ENCODE assay signal across 1 cellular context in the genomic region with DNA sequence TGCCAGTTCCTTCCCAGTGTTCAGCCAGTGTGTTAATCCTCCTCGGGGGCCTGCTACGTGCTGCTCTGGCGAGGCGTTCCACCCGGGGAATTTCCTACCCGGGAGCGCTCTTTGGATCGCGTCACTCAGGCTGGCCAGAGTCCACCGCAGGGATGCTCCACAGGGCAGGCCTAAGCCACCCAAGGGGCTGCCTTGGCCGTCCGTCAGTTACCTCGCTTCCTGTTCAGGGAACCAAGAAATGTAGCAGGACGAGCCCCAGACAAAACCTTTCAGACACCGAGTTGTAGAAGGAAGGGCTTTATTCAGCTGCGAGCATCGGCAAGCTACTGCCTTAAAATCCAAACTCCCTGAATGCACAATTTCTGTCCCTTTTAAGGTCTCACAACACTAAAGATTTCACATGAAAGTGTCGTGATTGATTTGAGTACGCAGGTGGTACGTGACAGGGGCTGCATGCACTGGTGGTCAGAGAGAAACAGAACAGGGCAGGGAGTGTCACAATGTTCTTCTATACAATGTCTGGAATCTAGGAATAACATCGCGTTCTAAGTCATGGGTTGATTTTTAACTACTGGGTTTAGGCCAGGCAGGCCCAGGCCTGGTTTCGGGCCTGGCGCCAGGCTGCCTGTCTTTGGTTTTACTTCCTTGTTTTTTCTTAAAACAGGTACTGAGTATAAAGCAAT.
TF ChIP-seq lines count a peak whose summit lies in the region.

No MANE protein-coding gene starts in this region.

TF ChIP-seq in HepG2, 621 proteins besides CTCF, POLR2A, EP300 and RAD21 (continued from another document and continues in another):
- TF ChIP-seq, protein P1, sequence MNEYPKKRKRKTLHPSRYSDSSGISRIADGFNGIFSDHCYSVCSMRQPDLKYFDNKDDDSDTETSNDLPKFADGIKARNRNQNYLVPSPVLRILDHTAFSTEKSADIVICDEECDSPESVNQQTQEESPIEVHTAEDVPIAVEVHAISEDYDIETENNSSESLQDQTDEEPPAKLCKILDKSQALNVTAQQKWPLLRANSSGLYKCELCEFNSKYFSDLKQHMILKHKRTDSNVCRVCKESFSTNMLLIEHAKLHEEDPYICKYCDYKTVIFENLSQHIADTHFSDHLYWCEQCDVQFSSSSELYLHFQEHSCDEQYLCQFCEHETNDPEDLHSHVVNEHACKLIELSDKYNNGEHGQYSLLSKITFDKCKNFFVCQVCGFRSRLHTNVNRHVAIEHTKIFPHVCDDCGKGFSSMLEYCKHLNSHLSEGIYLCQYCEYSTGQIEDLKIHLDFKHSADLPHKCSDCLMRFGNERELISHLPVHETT (CRISPR knock-in tag; conservative IDR thresholded peaks at IDR 0.05) = no peak
- TF ChIP-seq TBX2 (CRISPR knock-in tag; IDR thresholded peaks at IDR 0.05; ENCODE audit: borderline replicate concordance) (peak; percentile 26), ZNF552 (CRISPR knock-in tag; IDR thresholded peaks at IDR 0.05; ENCODE audit: borderline replicate concordance) (no peak), ZBTB42 (CRISPR knock-in tag; IDR thresholded peaks at IDR 0.05) (no peak; the same call in 1 of the 2 replicates), RBM22 (optimal IDR thresholded peaks at IDR 0.05; ENCODE audit: low read length) (no peak), ZNF331 (CRISPR knock-in tag; IDR thresholded peaks at IDR 0.05) (peak; percentile 51; the same call in 1 of the 2 replicates), KDM5A (IDR thresholded peaks at IDR 0.05; ENCODE audit: borderline replicate concordance, low read length) (no peak), PTBP1 (IDR thresholded peaks at IDR 0.05; ENCODE audit: low read depth, low read length, poor library complexity, severe bottlenecking) (no peak), MYNN (CRISPR knock-in tag; IDR thresholded peaks at IDR 0.05; ENCODE audit: low read depth) (no peak), HOXA9 (CRISPR knock-in tag; IDR thresholded peaks at IDR 0.05; ENCODE audit: borderline replicate concordance) (no peak), ATF7 (IDR thresholded peaks at IDR 0.05) (no peak), ATF7 (CRISPR knock-in tag; IDR thresholded peaks at IDR 0.05) (no peak), MED1 (CRISPR knock-in tag; IDR thresholded peaks at IDR 0.05) (peak; percentile 70; the same call in 1 of the 2 replicates), ZNF850 (CRISPR knock-in tag; conservative IDR thresholded peaks at IDR 0.05) (no peak; the same call in 1 of the 2 replicates), FOXA1 (IDR thresholded peaks at IDR 0.05) (no peak), FOXA1 (CRISPR knock-in tag; IDR thresholded peaks at IDR 0.05) (no peak), NAIF1 (CRISPR knock-in tag; IDR thresholded peaks at IDR 0.05; ENCODE audit: borderline replicate concordance) (0 out of 2 replicates have a peak, but pooled peaks have one; percentile 61), HDAC1 (CRISPR knock-in tag; IDR thresholded peaks at IDR 0.05) (peak; percentile 94), TOE1 (CRISPR knock-in tag; IDR thresholded peaks at IDR 0.05) (no peak), RORA (CRISPR knock-in tag; IDR thresholded peaks at IDR 0.05) (no peak), NCOA5 (CRISPR knock-in tag; IDR thresholded peaks at IDR 0.05) (no peak), SETDB1 (CRISPR knock-in tag; IDR thresholded peaks at IDR 0.05; ENCODE audit: borderline replicate concordance) (no peak), SATB2 (CRISPR knock-in tag; IDR thresholded peaks at IDR 0.05) (no peak), RARA (CRISPR knock-in tag; IDR thresholded peaks at IDR 0.05) (peak; percentile 35; the same call in 1 of the 2 replicates), TBX3 (IDR thresholded peaks at IDR 0.05; ENCODE audit: borderline replicate concordance) (peak; percentile 23; the same call in 1 of the 2 replicates), CCDC6 (CRISPR knock-in tag; IDR thresholded peaks at IDR 0.05) (0 out of 2 replicates have a peak, but pooled peaks have one; percentile 57), ESRRA (CRISPR knock-in tag; IDR thresholded peaks at IDR 0.05; ENCODE audit: low read depth) (no peak; the same call in none of the 2 replicates)
- TF ChIP-seq, protein P2, sequence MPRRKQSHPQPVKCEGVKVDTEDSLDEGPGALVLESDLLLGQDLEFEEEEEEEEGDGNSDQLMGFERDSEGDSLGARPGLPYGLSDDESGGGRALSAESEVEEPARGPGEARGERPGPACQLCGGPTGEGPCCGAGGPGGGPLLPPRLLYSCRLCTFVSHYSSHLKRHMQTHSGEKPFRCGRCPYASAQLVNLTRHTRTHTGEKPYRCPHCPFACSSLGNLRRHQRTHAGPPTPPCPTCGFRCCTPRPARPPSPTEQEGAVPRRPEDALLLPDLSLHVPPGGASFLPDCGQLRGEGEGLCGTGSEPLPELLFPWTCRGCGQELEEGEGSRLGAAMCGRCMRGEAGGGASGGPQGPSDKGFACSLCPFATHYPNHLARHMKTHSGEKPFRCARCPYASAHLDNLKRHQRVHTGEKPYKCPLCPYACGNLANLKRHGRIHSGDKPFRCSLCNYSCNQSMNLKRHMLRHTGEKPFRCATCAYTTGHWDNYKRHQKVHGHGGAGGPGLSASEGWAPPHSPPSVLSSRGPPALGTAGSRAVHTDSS (CRISPR knock-in tag; conservative IDR thresholded peaks at IDR 0.05) = no peak
- TF ChIP-seq, protein P3, sequence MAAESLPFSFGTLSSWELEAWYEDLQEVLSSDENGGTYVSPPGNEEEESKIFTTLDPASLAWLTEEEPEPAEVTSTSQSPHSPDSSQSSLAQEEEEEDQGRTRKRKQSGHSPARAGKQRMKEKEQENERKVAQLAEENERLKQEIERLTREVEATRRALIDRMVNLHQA (CRISPR knock-in tag; IDR thresholded peaks at IDR 0.05) = peak; percentile 82; the same call in 1 of the 2 replicates
- TF ChIP-seq, protein P4, sequence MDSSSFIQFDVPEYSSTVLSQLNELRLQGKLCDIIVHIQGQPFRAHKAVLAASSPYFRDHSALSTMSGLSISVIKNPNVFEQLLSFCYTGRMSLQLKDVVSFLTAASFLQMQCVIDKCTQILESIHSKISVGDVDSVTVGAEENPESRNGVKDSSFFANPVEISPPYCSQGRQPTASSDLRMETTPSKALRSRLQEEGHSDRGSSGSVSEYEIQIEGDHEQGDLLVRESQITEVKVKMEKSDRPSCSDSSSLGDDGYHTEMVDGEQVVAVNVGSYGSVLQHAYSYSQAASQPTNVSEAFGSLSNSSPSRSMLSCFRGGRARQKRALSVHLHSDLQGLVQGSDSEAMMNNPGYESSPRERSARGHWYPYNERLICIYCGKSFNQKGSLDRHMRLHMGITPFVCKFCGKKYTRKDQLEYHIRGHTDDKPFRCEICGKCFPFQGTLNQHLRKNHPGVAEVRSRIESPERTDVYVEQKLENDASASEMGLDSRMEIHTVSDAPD (CRISPR knock-in tag; IDR thresholded peaks at IDR 0.05) = 0 out of 2 replicates have a peak, but pooled peaks have one; percentile 73
- TF ChIP-seq, protein P5, sequence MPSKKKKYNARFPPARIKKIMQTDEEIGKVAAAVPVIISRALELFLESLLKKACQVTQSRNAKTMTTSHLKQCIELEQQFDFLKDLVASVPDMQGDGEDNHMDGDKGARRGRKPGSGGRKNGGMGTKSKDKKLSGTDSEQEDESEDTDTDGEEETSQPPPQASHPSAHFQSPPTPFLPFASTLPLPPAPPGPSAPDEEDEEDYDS (CRISPR knock-in tag; IDR thresholded peaks at IDR 0.05) = peak; percentile 78
- TF ChIP-seq, protein P6, sequence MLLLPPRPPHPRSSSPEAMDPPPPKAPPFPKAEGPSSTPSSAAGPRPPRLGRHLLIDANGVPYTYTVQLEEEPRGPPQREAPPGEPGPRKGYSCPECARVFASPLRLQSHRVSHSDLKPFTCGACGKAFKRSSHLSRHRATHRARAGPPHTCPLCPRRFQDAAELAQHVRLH (CRISPR knock-in tag; IDR thresholded peaks at IDR 0.05; ENCODE audit: borderline replicate concordance, low read depth) = peak; percentile 91; the same call in 1 of the 2 replicates
- TF ChIP-seq, protein P7, sequence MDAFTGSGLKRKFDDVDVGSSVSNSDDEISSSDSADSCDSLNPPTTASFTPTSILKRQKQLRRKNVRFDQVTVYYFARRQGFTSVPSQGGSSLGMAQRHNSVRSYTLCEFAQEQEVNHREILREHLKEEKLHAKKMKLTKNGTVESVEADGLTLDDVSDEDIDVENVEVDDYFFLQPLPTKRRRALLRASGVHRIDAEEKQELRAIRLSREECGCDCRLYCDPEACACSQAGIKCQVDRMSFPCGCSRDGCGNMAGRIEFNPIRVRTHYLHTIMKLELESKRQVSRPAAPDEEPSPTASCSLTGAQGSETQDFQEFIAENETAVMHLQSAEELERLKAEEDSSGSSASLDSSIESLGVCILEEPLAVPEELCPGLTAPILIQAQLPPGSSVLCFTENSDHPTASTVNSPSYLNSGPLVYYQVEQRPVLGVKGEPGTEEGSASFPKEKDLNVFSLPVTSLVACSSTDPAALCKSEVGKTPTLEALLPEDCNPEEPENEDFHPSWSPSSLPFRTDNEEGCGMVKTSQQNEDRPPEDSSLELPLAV (CRISPR knock-in tag; conservative IDR thresholded peaks at IDR 0.05; ENCODE audit: low read depth) = no peak
- TF ChIP-seq, protein P8, sequence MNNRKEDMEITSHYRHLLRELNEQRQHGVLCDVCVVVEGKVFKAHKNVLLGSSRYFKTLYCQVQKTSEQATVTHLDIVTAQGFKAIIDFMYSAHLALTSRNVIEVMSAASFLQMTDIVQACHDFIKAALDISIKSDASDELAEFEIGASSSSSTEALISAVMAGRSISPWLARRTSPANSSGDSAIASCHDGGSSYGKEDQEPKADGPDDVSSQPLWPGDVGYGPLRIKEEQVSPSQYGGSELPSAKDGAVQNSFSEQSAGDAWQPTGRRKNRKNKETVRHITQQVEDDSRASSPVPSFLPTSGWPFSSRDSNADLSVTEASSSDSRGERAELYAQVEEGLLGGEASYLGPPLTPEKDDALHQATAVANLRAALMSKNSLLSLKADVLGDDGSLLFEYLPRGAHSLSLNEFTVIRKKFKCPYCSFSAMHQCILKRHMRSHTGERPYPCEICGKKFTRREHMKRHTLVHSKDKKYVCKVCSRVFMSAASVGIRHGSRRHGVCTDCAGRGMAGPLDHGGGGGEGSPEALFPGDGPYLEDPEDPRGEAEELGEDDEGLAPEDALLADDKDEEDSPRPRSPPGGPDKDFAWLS (CRISPR knock-in tag; IDR thresholded peaks at IDR 0.05; ENCODE audit: borderline replicate concordance) = no peak
- TF ChIP-seq, protein P9, sequence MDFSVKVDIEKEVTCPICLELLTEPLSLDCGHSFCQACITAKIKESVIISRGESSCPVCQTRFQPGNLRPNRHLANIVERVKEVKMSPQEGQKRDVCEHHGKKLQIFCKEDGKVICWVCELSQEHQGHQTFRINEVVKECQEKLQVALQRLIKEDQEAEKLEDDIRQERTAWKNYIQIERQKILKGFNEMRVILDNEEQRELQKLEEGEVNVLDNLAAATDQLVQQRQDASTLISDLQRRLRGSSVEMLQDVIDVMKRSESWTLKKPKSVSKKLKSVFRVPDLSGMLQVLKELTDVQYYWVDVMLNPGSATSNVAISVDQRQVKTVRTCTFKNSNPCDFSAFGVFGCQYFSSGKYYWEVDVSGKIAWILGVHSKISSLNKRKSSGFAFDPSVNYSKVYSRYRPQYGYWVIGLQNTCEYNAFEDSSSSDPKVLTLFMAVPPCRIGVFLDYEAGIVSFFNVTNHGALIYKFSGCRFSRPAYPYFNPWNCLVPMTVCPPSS (IDR thresholded peaks at IDR 0.05) = no peak
- TF ChIP-seq, protein P10, sequence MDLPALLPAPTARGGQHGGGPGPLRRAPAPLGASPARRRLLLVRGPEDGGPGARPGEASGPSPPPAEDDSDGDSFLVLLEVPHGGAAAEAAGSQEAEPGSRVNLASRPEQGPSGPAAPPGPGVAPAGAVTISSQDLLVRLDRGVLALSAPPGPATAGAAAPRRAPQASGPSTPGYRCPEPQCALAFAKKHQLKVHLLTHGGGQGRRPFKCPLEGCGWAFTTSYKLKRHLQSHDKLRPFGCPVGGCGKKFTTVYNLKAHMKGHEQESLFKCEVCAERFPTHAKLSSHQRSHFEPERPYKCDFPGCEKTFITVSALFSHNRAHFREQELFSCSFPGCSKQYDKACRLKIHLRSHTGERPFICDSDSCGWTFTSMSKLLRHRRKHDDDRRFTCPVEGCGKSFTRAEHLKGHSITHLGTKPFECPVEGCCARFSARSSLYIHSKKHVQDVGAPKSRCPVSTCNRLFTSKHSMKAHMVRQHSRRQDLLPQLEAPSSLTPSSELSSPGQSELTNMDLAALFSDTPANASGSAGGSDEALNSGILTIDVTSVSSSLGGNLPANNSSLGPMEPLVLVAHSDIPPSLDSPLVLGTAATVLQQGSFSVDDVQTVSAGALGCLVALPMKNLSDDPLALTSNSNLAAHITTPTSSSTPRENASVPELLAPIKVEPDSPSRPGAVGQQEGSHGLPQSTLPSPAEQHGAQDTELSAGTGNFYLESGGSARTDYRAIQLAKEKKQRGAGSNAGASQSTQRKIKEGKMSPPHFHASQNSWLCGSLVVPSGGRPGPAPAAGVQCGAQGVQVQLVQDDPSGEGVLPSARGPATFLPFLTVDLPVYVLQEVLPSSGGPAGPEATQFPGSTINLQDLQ (CRISPR knock-in tag; IDR thresholded peaks at IDR 0.05) = no peak
- TF ChIP-seq, protein P11, sequence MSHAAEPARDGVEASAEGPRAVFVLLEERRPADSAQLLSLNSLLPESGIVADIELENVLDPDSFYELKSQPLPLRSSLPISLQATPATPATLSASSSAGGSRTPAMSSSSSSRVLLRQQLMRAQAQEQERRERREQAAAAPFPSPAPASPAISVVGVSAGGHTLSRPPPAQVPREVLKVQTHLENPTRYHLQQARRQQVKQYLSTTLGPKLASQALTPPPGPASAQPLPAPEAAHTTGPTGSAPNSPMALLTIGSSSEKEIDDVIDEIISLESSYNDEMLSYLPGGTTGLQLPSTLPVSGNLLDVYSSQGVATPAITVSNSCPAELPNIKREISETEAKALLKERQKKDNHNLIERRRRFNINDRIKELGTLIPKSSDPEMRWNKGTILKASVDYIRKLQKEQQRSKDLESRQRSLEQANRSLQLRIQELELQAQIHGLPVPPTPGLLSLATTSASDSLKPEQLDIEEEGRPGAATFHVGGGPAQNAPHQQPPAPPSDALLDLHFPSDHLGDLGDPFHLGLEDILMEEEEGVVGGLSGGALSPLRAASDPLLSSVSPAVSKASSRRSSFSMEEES (CRISPR knock-in tag; IDR thresholded peaks at IDR 0.05) = peak; percentile 57; the same call in 1 of the 2 replicates
